Comparison of ENCODE assay signal across 8 cellular contexts in the genomic region with DNA sequence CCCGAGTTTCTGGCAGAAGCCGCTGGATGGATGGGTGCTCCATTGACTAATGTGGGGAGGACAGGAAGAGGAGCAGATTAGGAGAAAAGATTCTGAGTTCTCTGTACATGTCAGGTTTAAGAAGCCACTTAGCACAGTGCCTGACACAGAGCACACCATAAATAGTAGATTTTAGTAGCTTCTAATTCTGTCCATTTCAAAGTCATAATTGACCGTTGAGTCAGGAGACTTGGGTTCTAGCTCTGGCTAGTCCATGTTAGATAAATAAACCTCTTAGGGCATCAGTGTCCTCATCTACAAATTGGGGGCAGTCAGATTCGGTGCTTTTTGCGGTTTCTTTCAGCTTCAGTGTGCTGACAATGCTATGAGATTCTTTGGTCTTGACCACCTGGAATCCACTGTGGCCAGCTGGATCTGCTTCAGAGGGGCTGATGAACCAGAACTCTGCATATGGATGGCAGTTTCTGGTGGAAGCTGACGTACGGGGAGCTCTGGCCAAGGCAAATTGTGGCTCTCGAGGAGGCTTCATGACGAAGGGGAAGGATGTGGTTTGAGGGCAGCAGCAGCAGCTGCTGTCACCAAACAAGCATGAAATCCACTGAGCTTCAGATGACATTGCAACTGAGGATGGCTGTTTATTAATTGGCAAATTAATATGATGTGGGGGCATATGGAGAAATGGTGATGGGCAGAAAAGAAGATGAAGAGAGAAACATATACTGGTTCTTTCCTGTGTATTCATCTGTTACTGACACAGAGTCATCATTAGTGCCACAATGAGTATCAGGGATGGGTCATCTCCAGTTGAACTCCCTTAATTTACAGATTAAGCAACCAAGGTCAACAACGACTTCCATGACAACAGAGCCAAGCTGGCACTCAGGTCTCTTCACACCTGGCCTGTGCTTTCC.
DNase-seq lines count a peak whose midpoint lies in the region; ATAC-seq and TF ChIP-seq lines count a peak whose summit lies in the region.

No MANE protein-coding gene starts in this region.

- H4K20me1 ChIP-seq in PC-9 (ENCODE audit: insufficient read depth), result no peaks in the 10 kb centered on the region

- H3K27ac ChIP-seq in breast epithelium (peak overlapping the region in 1 of 2 donors; percentile 30), PC-9 (peak overlapping the region; percentile 81), vagina (peak overlapping the region; percentile 77)
- H3K27ac ChIP-seq in naive thymus-derived CD4-positive, alpha-beta T cell (ENCODE audit: low read depth, low read length), result no peak overlapping the region

- no TSS peak for BruUV-seq in MCF 10A (replicated peaks; lab: Mats Ljungman, UMichigan)
- BruUV-seq in PC-9 (replicated peaks; lab: Mats Ljungman, UMichigan), result no TSS peak

- ATAC-seq in HG03095 (IDR thresholded peaks at IDR 0.05; ENCODE audit: unreplicated experiment), result peak; percentile 96
- peak; percentile 90 for ATAC-seq in activated T-helper 17 cell treated with anti-CD3 and anti-CD28 coated beads, Interleukin-2, amount 50 U/mL, for 72 hours (replicated peaks)
- ATAC-seq in naive thymus-derived CD4-positive, alpha-beta T cell, result peak; percentile 93

- no peak for TF ChIP-seq POLR2A in breast epithelium (IDR thresholded peaks at IDR 0.05)
- no peak for TF ChIP-seq POLR2A in vagina (IDR thresholded peaks at IDR 0.05)

- no peaks in the 10 kb centered on the region for H3K9me2 ChIP-seq in PC-9 (ENCODE audit: insufficient read depth)

- H3K36me3 Mint-ChIP-seq in MCF 10A (ENCODE audit: insufficient read depth, unreplicated experiment), result no peaks in the 10 kb centered on the region
- H3K36me3 Mint-ChIP-seq in activated T-helper 17 cell treated with anti-CD3 and anti-CD28 coated beads, Interleukin-2, amount 50 U/mL, for 72 hours (ENCODE audit: low read depth), result no peaks in the 10 kb centered on the region
- peaks cover 0 to 19% (median 9%) of the 10 kb centered on the region in 5 donors for H3K36me3 Mint-ChIP-seq in naive thymus-derived CD4-positive, alpha-beta T cell

- H3K4me1 Mint-ChIP-seq in MCF 10A (ENCODE audit: insufficient read depth, unreplicated experiment), result peaks cover 22% of the 10 kb centered on the region
- peaks cover 35% of the 10 kb centered on the region for H3K4me1 Mint-ChIP-seq in activated T-helper 17 cell treated with anti-CD3 and anti-CD28 coated beads, Interleukin-2, amount 50 U/mL, for 72 hours
- H3K4me1 Mint-ChIP-seq in naive thymus-derived CD4-positive, alpha-beta T cell, result peaks cover 26 to 55% (median 47%) of the 10 kb centered on the region in 7 donors

- POLR2A ChIA-PET in MCF 10A (lab: Yijun Ruan, JAX), result interaction anchor here (1.1 to 1.6 kb wide), 3 partner anchors 10 to 188 kb away, joined by 4 to 6 read pairs (median 5); no protein-coding TSS in a partner anchor
- POLR2A ChIA-PET in PC-9 (lab: Charles Lee; ENCODE audit: unreplicated experiment), result no interaction called here
- POLR2A ChIA-PET in naive thymus-derived CD4-positive, alpha-beta T cell (lab: Charles Lee), result interaction anchor here (0.6 to 1.3 kb wide), 3 partner anchors 10 to 156 kb away, joined by 4 to 5 read pairs (median 4); no protein-coding TSS in a partner anchor

- H3K36me3 ChIP-seq in breast epithelium, result no peaks in the 10 kb centered on the region
- no peaks in the 10 kb centered on the region for H3K36me3 ChIP-seq in PC-9 (ENCODE audit: low read depth)
- no peaks in the 10 kb centered on the region for H3K36me3 ChIP-seq in naive thymus-derived CD4-positive, alpha-beta T cell (ENCODE audit: control insufficient read depth in 2 of 3, insufficient read depth in 3 of 3, low read length in 3 of 3)
- H3K36me3 ChIP-seq in vagina, result no peaks in the 10 kb centered on the region

- no peaks in the 10 kb centered on the region for H3K27me3 Mint-ChIP-seq in MCF 10A (ENCODE audit: insufficient read depth, unreplicated experiment)
- H3K27me3 Mint-ChIP-seq in activated T-helper 17 cell treated with anti-CD3 and anti-CD28 coated beads, Interleukin-2, amount 50 U/mL, for 72 hours, result no peaks in the 10 kb centered on the region
- no peaks in the 10 kb centered on the region for H3K27me3 Mint-ChIP-seq in naive thymus-derived CD4-positive, alpha-beta T cell

- DNase-seq in MCF 10A (ENCODE audit: unreplicated experiment) (no peak), breast epithelium (ENCODE audit: low spot score in 2 of 2) (no peak), PC-9 (peak in 1 of 2 experiments; percentile 81), vagina (ENCODE audit: extremely low spot score in 2 of 2) (no peak), NCI-H1930 (lab: John Stamatoyannopoulos, UW) (no peak)
- peak; percentile 31 to 86 (median 78) for DNase-seq in naive thymus-derived CD4-positive, alpha-beta T cell

- H3K27me3 ChIP-seq in breast epithelium, result no peaks in the 10 kb centered on the region
- no peaks in the 10 kb centered on the region for H3K27me3 ChIP-seq in PC-9 (ENCODE audit: insufficient read depth, low read depth)
- no peaks in the 10 kb centered on the region for H3K27me3 ChIP-seq in naive thymus-derived CD4-positive, alpha-beta T cell (ENCODE audit: control insufficient read depth in 2 of 2, insufficient read depth in 2 of 2, low read length in 2 of 2)
- H3K27me3 ChIP-seq in vagina, result no peaks in the 10 kb centered on the region

- H3K4me2 ChIP-seq in PC-9, result peak overlapping the region; percentile 41

- H3K27ac Mint-ChIP-seq in MCF 10A (ENCODE audit: low read depth, unreplicated experiment), result peak overlapping the region; percentile 76
- peak overlapping the region; percentile 83 for H3K27ac Mint-ChIP-seq in activated T-helper 17 cell treated with anti-CD3 and anti-CD28 coated beads, Interleukin-2, amount 50 U/mL, for 72 hours
- H3K27ac Mint-ChIP-seq in naive thymus-derived CD4-positive, alpha-beta T cell, result peak overlapping the region; percentile 25 to 96 (median 92)

- no peaks in the 10 kb centered on the region for H3K9me3 Mint-ChIP-seq in MCF 10A (ENCODE audit: unreplicated experiment)
- peaks cover 4% of the 10 kb centered on the region for H3K9me3 Mint-ChIP-seq in activated T-helper 17 cell treated with anti-CD3 and anti-CD28 coated beads, Interleukin-2, amount 50 U/mL, for 72 hours
- peaks cover 0 to 6% (median 0%) of the 10 kb centered on the region in 11 donors for H3K9me3 Mint-ChIP-seq in naive thymus-derived CD4-positive, alpha-beta T cell

- no peak for TF ChIP-seq CTCF in MCF 10A (IDR thresholded peaks at IDR 0.05; ENCODE audit: unreplicated experiment)
- no peak for TF ChIP-seq CTCF in breast epithelium (IDR thresholded peaks at IDR 0.05)
- no peak for TF ChIP-seq CTCF in PC-9 (conservative IDR thresholded peaks at IDR 0.05)
- no peak for TF ChIP-seq CTCF in vagina (IDR thresholded peaks at IDR 0.05)

- intact Hi-C loops in MCF 10A (cut with micrococcal nuclease) (loop anchor here (10.0 kb wide), 1 partner anchor 56 kb away; no protein-coding TSS in a partner anchor), breast epithelium (cut with DNase I; ENCODE audit: low total_unique reads) (no loop called here), PC-9 (cut with micrococcal nuclease; ENCODE audit: unreplicated experiment) (no loop called here), vagina (cut with DNase I) (loop anchor here (10.0 kb wide), 1 partner anchor 144 kb away; no protein-coding TSS in a partner anchor)
- intact Hi-C loops in naive thymus-derived CD4-positive, alpha-beta T cell (cut with micrococcal nuclease), result loop anchor here (1.0 to 5.0 kb wide), 11 partner anchors 10 to 861 kb away; partner anchors contain the start of gene AOPEP (in 2 of the 2)

- no peak overlapping the region for H3K4me3 Mint-ChIP-seq in MCF 10A (ENCODE audit: unreplicated experiment)
- peak overlapping the region; percentile 61 for H3K4me3 Mint-ChIP-seq in activated T-helper 17 cell treated with anti-CD3 and anti-CD28 coated beads, Interleukin-2, amount 50 U/mL, for 72 hours
- peak overlapping the region; percentile 73 to 85 (median 82) for H3K4me3 Mint-ChIP-seq in naive thymus-derived CD4-positive, alpha-beta T cell

- no peaks in the 10 kb centered on the region for H3K9me3 ChIP-seq in breast epithelium
- peaks cover 16% of the 10 kb centered on the region for H3K9me3 ChIP-seq in PC-9 (ENCODE audit: insufficient read depth, low read depth)
- H3K9me3 ChIP-seq in naive thymus-derived CD4-positive, alpha-beta T cell (ENCODE audit: control insufficient read depth in 2 of 3, low read length in 3 of 3), result no peaks in the 10 kb centered on the region
- no peaks in the 10 kb centered on the region for H3K9me3 ChIP-seq in vagina

- H3K4me3 ChIP-seq in breast epithelium, result no peak overlapping the region
- H3K4me3 ChIP-seq in PC-9, result no peak overlapping the region
- H3K4me3 ChIP-seq in naive thymus-derived CD4-positive, alpha-beta T cell (ENCODE audit: low read length), result peak overlapping the region; percentile 40
- no peak overlapping the region for H3K4me3 ChIP-seq in vagina

- H3F3A ChIP-seq in PC-9 (ENCODE audit: insufficient read depth, low read depth), result peaks cover 29% of the 10 kb centered on the region

- H3K79me2 ChIP-seq in PC-9 (ENCODE audit: low read depth), result peaks cover 26% of the 10 kb centered on the region

- H3K4me1 ChIP-seq in breast epithelium (no peaks in the 10 kb centered on the region), PC-9 (replicated peaks; ENCODE audit: insufficient read depth) (peaks cover 48% of the 10 kb centered on the region), vagina (peaks cover 45% of the 10 kb centered on the region)
- peaks cover 25 to 26% of the 10 kb centered on the region in 2 donors for H3K4me1 ChIP-seq in naive thymus-derived CD4-positive, alpha-beta T cell (ENCODE audit: control insufficient read depth in 2 of 2, insufficient read depth in 2 of 2, low read length in 2 of 2)

- H2AFZ ChIP-seq in PC-9, result no peak overlapping the region

- CTCF ChIA-PET in MCF 10A (lab: Yijun Ruan, JAX) (interaction anchor here (0.7 kb wide), 1 partner anchor 77 kb away, joined by 3 read pairs; no protein-coding TSS in a partner anchor), PC-9 (lab: Charles Lee) (no interaction called here)
- CTCF ChIA-PET in naive thymus-derived CD4-positive, alpha-beta T cell (lab: Charles Lee), result interaction anchor here (0.6 to 0.9 kb wide), 2 partner anchors 15 to 52 kb away, joined by 3 to 5 read pairs; no protein-coding TSS in a partner anchor

Comparison
In these comparisons a context has a peak if more than half of its experiments do, and no peak if none do; other contexts are left out.
1. intact Hi-C loops: an anchor here in MCF 10A (10.0 kb wide), naive thymus-derived CD4-positive, alpha-beta T cell (1.0 to 5.0 kb wide) and vagina (10.0 kb wide); none called in breast epithelium and PC-9.
2. DNase-seq: peak in naive thymus-derived CD4-positive, alpha-beta T cell (9 of 9); none in MCF 10A (single experiment), breast epithelium (0 of 2), vagina (0 of 2) and NCI-H1930 (0 of 2).
3. Peak in every context shown above with its lines, with median percentiles within 50 percentile points of each other: H3K27ac Mint-ChIP-seq and ATAC-seq.